9 cellular contexts compared by ENCODE assay signal in the genomic region with DNA sequence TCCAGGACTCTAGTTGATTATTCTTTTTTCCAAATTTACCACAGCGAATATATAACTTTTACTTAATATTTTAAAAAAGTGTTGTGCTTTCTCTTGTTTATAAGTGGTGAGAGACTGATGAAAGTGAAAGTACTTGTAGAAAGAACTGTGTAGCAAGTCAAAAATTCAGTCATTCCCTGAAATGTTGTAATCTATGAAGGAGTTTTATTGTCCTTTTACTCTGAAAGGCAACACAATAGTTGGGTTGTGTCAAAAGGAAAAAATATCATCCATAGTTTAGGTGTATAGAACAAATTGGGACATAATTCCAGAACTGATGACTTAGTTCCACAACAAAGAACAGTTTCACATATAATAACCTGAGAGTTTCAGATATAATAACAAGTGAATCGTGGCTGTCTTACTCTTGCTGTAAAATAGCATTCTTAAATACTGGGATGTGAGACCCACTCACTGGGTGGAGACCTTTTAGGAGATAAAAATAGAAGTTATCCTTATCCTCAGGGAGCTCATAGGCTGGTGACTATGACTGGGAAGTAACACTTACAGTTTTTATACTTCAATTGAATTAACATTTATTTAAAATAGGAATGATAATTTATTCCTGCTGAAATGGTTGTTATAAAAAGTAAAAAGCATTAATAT. TPM values are rescaled to one million over a fixed set of nuclear protein-coding genes. Genes with fewer than 3 reads are reported as not detected.
DNase-seq lines count a peak whose midpoint lies in the region; ATAC-seq and TF ChIP-seq lines count a peak whose summit lies in the region.
"Had no signal": no experiment of that assay in that cellular context is flagged by ENCODE, and none has a peak within 500 bp of the region (broad histone marks: within the 10 kb centered on the region; RNA-seq: fewer than 3 reads in every experiment).

No MANE protein-coding gene starts in this region.

- H3K4me3 Mint-ChIP-seq in activated CD8-positive, alpha-beta T cell treated with anti-CD3 and anti-CD28 coated beads for 36 hours, result peak overlapping the region; percentile 68

- H3K4me1 Mint-ChIP-seq in activated CD8-positive, alpha-beta T cell treated with anti-CD3 and anti-CD28 coated beads for 36 hours (ENCODE audit: low read depth), result peaks cover 40% of the 10 kb centered on the region

- peak; percentile 55 for ATAC-seq in activated CD8-positive, alpha-beta T cell treated with anti-CD3 and anti-CD28 coated beads for 36 hours
- ATAC-seq in GM21825 (IDR thresholded peaks at IDR 0.05; ENCODE audit: unreplicated experiment), result no peak
- ATAC-seq in HG03354 (IDR thresholded peaks at IDR 0.05; ENCODE audit: poor library complexity, severe bottlenecking, unreplicated experiment), result no peak
- ATAC-seq in HG03439 (IDR thresholded peaks at IDR 0.05; ENCODE audit: unreplicated experiment), result no peak

- H3K27me3 Mint-ChIP-seq in activated CD8-positive, alpha-beta T cell treated with anti-CD3 and anti-CD28 coated beads for 36 hours, result no peaks in the 10 kb centered on the region

- H3K36me3 Mint-ChIP-seq in activated CD8-positive, alpha-beta T cell treated with anti-CD3 and anti-CD28 coated beads for 36 hours (ENCODE audit: low read depth), result peaks cover 45% of the 10 kb centered on the region

- H3K27ac Mint-ChIP-seq in activated CD8-positive, alpha-beta T cell treated with anti-CD3 and anti-CD28 coated beads for 36 hours, result peak overlapping the region; percentile 93

- no peak for TF ChIP-seq CTCF in activated CD8-positive, alpha-beta T cell treated with anti-CD3 and anti-CD28 coated beads for 36 hours (IDR thresholded peaks at IDR 0.05)
- TF ChIP-seq CTCF in foreskin fibroblast (IDR thresholded peaks at IDR 0.05; ENCODE audit: low read depth, low read length), result no peak

- DNase-seq in GM03348 (ENCODE audit: low spot score) (peak; percentile 47), foreskin fibroblast (no peak), renal cortical epithelial cell (ENCODE audit: low read depth) (peak; percentile 23), NCI-H2029 treated with DMSO at 0.1 percent for 48 hours (lab: John Stamatoyannopoulos, UW) (no peak)
- no peak for DNase-seq in activated CD8-positive, alpha-beta T cell treated with anti-CD3 and anti-CD28 coated beads for 36 hours
- DNase-seq: NCI-H146 had no signal

- peak overlapping the region; percentile 9 to 43 for H3K4me3 ChIP-seq in foreskin fibroblast (ENCODE audit: low read depth in 1 of 2, low read length in 2 of 2)

- CTCF ChIA-PET in activated CD8-positive, alpha-beta T cell treated with anti-CD3 and anti-CD28 coated beads for 36 hours (lab: Charles Lee), result interaction anchor here (1.4 to 3.4 kb wide), 2 partner anchors 49 kb away, joined by 4 to 17 read pairs; no protein-coding TSS in a partner anchor

- intact Hi-C loops in activated CD8-positive, alpha-beta T cell treated with anti-CD3 and anti-CD28 coated beads for 36 hours (cut with micrococcal nuclease), result no loop called here

- POLR2A ChIA-PET in activated CD8-positive, alpha-beta T cell treated with anti-CD3 and anti-CD28 coated beads for 36 hours (lab: Charles Lee), result interaction anchor here (0.7 to 0.9 kb wide), 2 partner anchors 10 to 59 kb away, joined by 3 read pairs; a partner anchor contains a TSS

- H3K9me3 Mint-ChIP-seq in activated CD8-positive, alpha-beta T cell treated with anti-CD3 and anti-CD28 coated beads for 36 hours, result no peaks in the 10 kb centered on the region

RNA-seq across cellular contexts. Expression of a gene that starts 20.6 kb away (rescaled TPM):
- 100 to 1,000 TPM; 159 to 163 TPM for total RNA-seq in activated CD8-positive, alpha-beta T cell treated with anti-CD3 and anti-CD28 coated beads for 36 hours
- 91.3 and 107 TPM in 2 replicates for total RNA-seq in renal cortical epithelial cell

RNA-seq across cellular contexts. Expression of a gene that starts 59.2 kb away (rescaled TPM):
- 10 to 100 TPM; 39.4 to 41.6 TPM for total RNA-seq in activated CD8-positive, alpha-beta T cell treated with anti-CD3 and anti-CD28 coated beads for 36 hours
- 5.6 and 16.7 TPM in 2 replicates for total RNA-seq in renal cortical epithelial cell

Comparison
In these comparisons a context has a peak if more than half of its experiments do, and no peak if none do; other contexts are left out.
1. DNase-seq: peak in GM03348 (single experiment) and renal cortical epithelial cell (single experiment); none in activated CD8-positive, alpha-beta T cell treated with anti-CD3 and anti-CD28 coated beads for 36 hours (single experiment), foreskin fibroblast (0 of 2) and NCI-H2029 treated with DMSO at 0.1 percent for 48 hours (single experiment).